In genomic region chr12:13980548-13981295, GRCh38 we compare ENCODE assay signal across 10 cellular contexts. TPM values are rescaled to one million over a fixed set of nuclear protein-coding genes. Genes with fewer than 3 reads are reported as not detected.
DNase-seq lines count a peak whose midpoint lies in the region; ATAC-seq and TF ChIP-seq lines count a peak whose summit lies in the region.
"Had no signal": no experiment of that assay in that cellular context is flagged by ENCODE, and none has a peak within 500 bp of the region (broad histone marks: within the 10 kb centered on the region; RNA-seq: fewer than 3 reads in every experiment).

No MANE protein-coding gene starts in this region.

- peak overlapping the region; percentile 76 for H3K9ac ChIP-seq in NT2/D1 (ENCODE audit: insufficient read length, low read depth)

- no peaks in the 10 kb centered on the region for H4K20me1 ChIP-seq in hepatocyte (ENCODE audit: insufficient read depth, poor library complexity, severe bottlenecking)

- H3K9me3 Mint-ChIP-seq in T-helper 2 cell treated with Interferon-gamma antibody and Interleukin-4, amounts not matched to agents 5 μg/mL and 100 μg/mL, for 36 hours, result no peaks in the 10 kb centered on the region

- H3K27ac ChIP-seq in hepatocyte, result no peak overlapping the region
- H3K27ac ChIP-seq: PC-9 had no signal

- peaks cover 4% of the 10 kb centered on the region for H3K4me1 Mint-ChIP-seq in T-helper 2 cell treated with Interferon-gamma antibody and Interleukin-4, amounts not matched to agents 5 μg/mL and 100 μg/mL, for 36 hours (ENCODE audit: low read depth)

- H3K4me3 ChIP-seq in NT2/D1 (ENCODE audit: insufficient read length, low read depth) (peak overlapping the region; percentile 77), hepatocyte (peak overlapping the region; percentile 17)
- H3K4me3 ChIP-seq: PC-9 had no signal

- 2% methylated on average over 30 of the region's 53 CpGs for WGBS in hepatocyte (ENCODE audit: low lambda C conversion rate, missing lambda C conversion rate)

- no peaks in the 10 kb centered on the region for H3K36me3 Mint-ChIP-seq in T-helper 2 cell treated with Interferon-gamma antibody and Interleukin-4, amounts not matched to agents 5 μg/mL and 100 μg/mL, for 36 hours (ENCODE audit: low read depth)

- ATAC-seq in GM18909 (IDR thresholded peaks at IDR 0.05; ENCODE audit: poor library complexity, unreplicated experiment) (no peak), HG03565 (IDR thresholded peaks at IDR 0.05; ENCODE audit: unreplicated experiment) (no peak)

- H3K27me3 Mint-ChIP-seq in T-helper 2 cell treated with Interferon-gamma antibody and Interleukin-4, amounts not matched to agents 5 μg/mL and 100 μg/mL, for 36 hours (ENCODE audit: low read depth), result peaks cover 54% of the 10 kb centered on the region

- H3K9me3 ChIP-seq in NT2/D1 (ENCODE audit: insufficient read depth, low read length) (no peaks in the 10 kb centered on the region), hepatocyte (ENCODE audit: low read depth) (no peaks in the 10 kb centered on the region)

- TF ChIP-seq CTCF in hepatocyte (IDR thresholded peaks at IDR 0.05; ENCODE audit: poor library complexity), result no peak

- no peaks in the 10 kb centered on the region for H3K79me2 ChIP-seq in hepatocyte

- H3K4me1 ChIP-seq in NT2/D1 (ENCODE audit: insufficient read depth, insufficient read length), result no peaks in the 10 kb centered on the region
- peaks cover 3% of the 10 kb centered on the region for H3K4me1 ChIP-seq in hepatocyte (ENCODE audit: insufficient read depth)

- H3K36me3 ChIP-seq in NT2/D1 (ENCODE audit: insufficient read depth, insufficient read length, low read length), result no peaks in the 10 kb centered on the region
- H3K36me3 ChIP-seq in hepatocyte (replicated peaks; ENCODE audit: insufficient read depth, low read depth), result no peaks in the 10 kb centered on the region

- DNase-seq in ELF-1 (ENCODE audit: low read depth, low spot score) (peak; percentile 38), NT2/D1 (ENCODE audit: low read depth, low spot score) (no peak), hepatocyte (ENCODE audit: low spot score) (peak; percentile 26), retina (peak; percentile 87), NCI-H510A (lab: John Stamatoyannopoulos, UW) (no peak)
- DNase-seq in T-helper 2 cell treated with Interferon-gamma antibody and Interleukin-4, amounts not matched to agents 5 μg/mL and 100 μg/mL, for 36 hours (ENCODE audit: low spot score), result no peak
- DNase-seq: PC-9 had no signal

- peak overlapping the region; percentile 80 for H3K4me2 ChIP-seq in hepatocyte
- H3K4me2 ChIP-seq: PC-9 had no signal

- no peaks in the 10 kb centered on the region for H3K9me2 ChIP-seq in hepatocyte (replicated peaks; ENCODE audit: insufficient read depth)

- no peak overlapping the region for H3K4me3 Mint-ChIP-seq in T-helper 2 cell treated with Interferon-gamma antibody and Interleukin-4, amounts not matched to agents 5 μg/mL and 100 μg/mL, for 36 hours

- no peak overlapping the region for H3K27ac Mint-ChIP-seq in T-helper 2 cell treated with Interferon-gamma antibody and Interleukin-4, amounts not matched to agents 5 μg/mL and 100 μg/mL, for 36 hours

- H3K27me3 ChIP-seq in NT2/D1 (ENCODE audit: insufficient read depth, insufficient read length) (peaks cover 51% of the 10 kb centered on the region), hepatocyte (peaks cover 77% of the 10 kb centered on the region)

- H2AFZ ChIP-seq in hepatocyte, result peak overlapping the region; percentile 19
- H2AFZ ChIP-seq: PC-9 had no signal

RNA-seq across cellular contexts. Expression of gene GRIN2B, which starts 0.7 kb away (rescaled TPM):
- 0.04 and 0.60 TPM in 2 replicates for total RNA-seq in hepatocyte
- 0.26 and 0.75 TPM in 2 replicates for polyA plus RNA-seq in hepatocyte
- total RNA-seq: lung microvascular endothelial cell, PC-9 had no signal

Comparison
In these comparisons a context has a peak if more than half of its experiments do, and no peak if none do; other contexts are left out.
1. DNase-seq: peak in ELF-1 (single experiment), hepatocyte (single experiment) and retina (single experiment); none in NT2/D1 (single experiment), T-helper 2 cell treated with Interferon-gamma antibody and Interleukin-4, amounts not matched to agents 5 μg/mL and 100 μg/mL, for 36 hours (single experiment) and NCI-H510A (single experiment).